33 cellular contexts compared by ENCODE assay signal in the genomic region with DNA sequence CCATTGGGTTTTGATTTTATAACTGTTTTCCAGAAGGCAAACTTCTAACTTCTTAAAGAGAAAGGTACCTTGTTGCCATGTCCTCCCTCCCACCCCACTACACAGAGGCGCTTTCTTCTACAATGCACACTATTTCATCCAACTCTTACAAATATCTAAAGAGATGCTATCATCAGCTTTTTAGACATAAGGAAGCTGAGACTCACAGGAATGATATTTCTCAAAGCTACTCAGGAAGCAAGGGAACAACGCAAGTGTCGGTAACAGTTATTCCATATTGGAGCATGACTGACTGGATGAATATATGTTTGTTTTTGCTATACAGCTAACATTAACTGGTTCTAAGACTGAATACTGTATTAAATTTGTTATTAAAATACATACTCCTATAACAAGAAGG.
"Had no signal": no experiment of that assay in that cellular context is flagged by ENCODE, and none has a peak within 500 bp of the region (broad histone marks: within the 10 kb centered on the region; RNA-seq: fewer than 3 reads in every experiment).

No MANE protein-coding gene starts in this region.

- FAIRE-seq: astrocyte, TTC549 had no signal

- H3K9me3 ChIP-seq: adrenal gland, body of pancreas, breast epithelium had no signal

- H3K36me3 ChIP-seq: adrenal gland, brain microvascular endothelial cell, breast epithelium had no signal

- ATAC-seq: activated CD8-positive, alpha-beta T cell treated with anti-CD3 and anti-CD28 coated beads for 36 hours; activated naive CD4-positive, alpha-beta T cell treated with anti-CD3 and anti-CD28 coated beads, Interleukin-2, amount 50 U/mL, for 72 hours; activated T-cell treated with anti-CD3 and anti-CD28 coated beads, Interleukin-2, amount 50 U/mL, for 4 hours; activated T-cell treated with anti-CD3 and anti-CD28 coated beads, Interleukin-2, amount 50 U/mL, for 72 hours; activated T-helper 17 cell treated with anti-CD3 and anti-CD28 coated beads, Interleukin-2, amount 50 U/mL, for 72 hours; body of pancreas had no signal

- H3K4me3 ChIP-seq: adrenal gland, body of pancreas, breast epithelium had no signal

- H3K4me1 ChIP-seq: adrenal gland, body of pancreas, breast epithelium had no signal

- H3K27me3 ChIP-seq: adrenal gland, body of pancreas, brain microvascular endothelial cell, breast epithelium had no signal

- H3K27ac ChIP-seq: adrenal gland, body of pancreas, brain microvascular endothelial cell, breast epithelium, VCaP had no signal

- DNase-seq: activated B cell treated with CpG ODN at 0.5 μM for 24 hours; activated CD4-positive, alpha-beta memory T cell treated with anti-CD3 and anti-CD28 coated beads for 36 hours; activated CD4-positive, alpha-beta T cell treated with anti-CD3 and anti-CD28 coated beads for 4 hours; activated CD4-positive, alpha-beta T cell treated with anti-CD3 and anti-CD28 coated beads, Interleukin-2, amount 10 ng/mL, durations not matched to agents 24 days and 14 days; activated CD4-positive, alpha-beta T cell treated with anti-CD3 and anti-CD28 coated beads, Interleukin-2, amount 50 U/mL, for 1 hour; activated CD4-positive, alpha-beta T cell treated with anti-CD3 and anti-CD28 coated beads, Interleukin-2, amount 50 U/mL, for 4 hours; activated CD4-positive, CD25-positive, alpha-beta regulatory T cell treated with anti-CD3 and anti-CD28 coated beads, Interleukin-2, amount 50 U/mL, for 72 hours; activated CD8-positive, alpha-beta memory T cell treated with anti-CD3 and anti-CD28 coated beads, Interleukin-2, amount 50 U/mL, for 4 hours; activated CD8-positive, alpha-beta T cell treated with anti-CD3 and anti-CD28 coated beads for 36 hours; activated effector memory CD4-positive, alpha-beta T cell treated with anti-CD3 and anti-CD28 coated beads, Interleukin-2, amount 50 U/mL, for 16 hours; activated gamma-delta T cell treated with Interleukin-2 at 50 U/mL for 16 hours; activated naive CD4-positive, alpha-beta T cell; activated naive CD4-positive, alpha-beta T cell treated with anti-CD3 and anti-CD28 coated beads for 36 hours; activated naive CD4-positive, alpha-beta T cell treated with anti-CD3 and anti-CD28 coated beads, Interleukin-2, amount 50 U/mL, for 16 hours; activated naive CD8-positive, alpha-beta T cell treated with anti-CD3 and anti-CD28 coated beads for 36 hours; activated T-cell treated with anti-CD3 and anti-CD28 coated beads for 4 hours; activated T-cell treated with anti-CD3 and anti-CD28 coated beads, Interleukin-2, amount 50 U/mL, for 1 hour; activated T-cell treated with anti-CD3 and anti-CD28 coated beads, Interleukin-2, amount 50 U/mL, for 4 hours; activated T-cell treated with anti-CD3 and anti-CD28 coated beads, Interleukin-2, amount 50 U/mL, for 72 hours; adrenal gland; amniotic stem cell; aorta; body of pancreas; brain microvascular endothelial cell; central memory CD4-positive, alpha-beta T cell; T-helper 2 cell; T-helper 9 cell had no signal
